In genomic region chr12:47822863-47823262, GRCh38 we compare ENCODE assay signal across 1 cellular context.
TF ChIP-seq lines count a peak whose summit lies in the region.

No MANE protein-coding gene starts in this region.

TF ChIP-seq in K562, 482 proteins besides CTCF, POLR2A, EP300 and RAD21:
- TF ChIP-seq NR2C2 (CRISPR knock-in tag; IDR thresholded peaks at IDR 0.05): no peak
- no peak for TF ChIP-seq NR2C2 (tag; IDR thresholded peaks at IDR 0.05)
- TF ChIP-seq ZNF75A (CRISPR knock-in tag; IDR thresholded peaks at IDR 0.05): no peak
- no peak for TF ChIP-seq HDAC8 (tag; IDR thresholded peaks at IDR 0.05)
- no peak for TF ChIP-seq NBN (IDR thresholded peaks at IDR 0.05; ENCODE audit: low read depth)
- no peak for TF ChIP-seq SIN3A (IDR thresholded peaks at IDR 0.05; ENCODE audit: borderline replicate concordance in 2 of 2, control insufficient read depth in 1 of 2, low read depth in 2 of 2, low read length in 2 of 2)
- TF ChIP-seq ZNF133 (CRISPR knock-in tag; IDR thresholded peaks at IDR 0.05): no peak
- no peak for TF ChIP-seq ZNF224 (CRISPR knock-in tag; IDR thresholded peaks at IDR 0.05)
